Comparison of ENCODE assay signal across 1 cellular context in genomic region chr7:106111671-106112117, GRCh38.
TF ChIP-seq lines count a peak whose summit lies in the region.

No MANE protein-coding gene starts in this region.

TF ChIP-seq in K562, 482 proteins besides CTCF, POLR2A, EP300 and RAD21 (continued from another document and continues in another):
- TF ChIP-seq CEBPZ (IDR thresholded peaks at IDR 0.05; ENCODE audit: borderline replicate concordance, low read depth, low read length) (no peak), ESRRA (IDR thresholded peaks at IDR 0.05; ENCODE audit: borderline replicate concordance, low read depth) (peak; percentile 79; the same call in 1 of the 2 replicates), ZNF316 (IDR thresholded peaks at IDR 0.05) (no peak), BACH1 (tag; IDR thresholded peaks at IDR 0.05) (no peak), HMGXB4 (CRISPR knock-in tag; IDR thresholded peaks at IDR 0.05) (peak; percentile 90), ZNF277 (CRISPR knock-in tag; IDR thresholded peaks at IDR 0.05; ENCODE audit: borderline replicate concordance) (no peak), E2F3 (CRISPR knock-in tag; IDR thresholded peaks at IDR 0.05) (peak; percentile 89), CGGBP1 (CRISPR knock-in tag; IDR thresholded peaks at IDR 0.05) (0 out of 2 replicates have a peak, but pooled peaks have one; percentile 5), JUN (IDR thresholded peaks at IDR 0.05; ENCODE audit: borderline replicate concordance, low read depth, low read length) (no peak), JUN (CRISPR knock-in tag; IDR thresholded peaks at IDR 0.05; ENCODE audit: borderline replicate concordance) (0 out of 2 replicates have a peak, but pooled peaks have one; percentile 32), ZNF589 (CRISPR knock-in tag; IDR thresholded peaks at IDR 0.05; ENCODE audit: low read depth) (0 out of 2 replicates have a peak, but pooled peaks have one; percentile 16), THAP12 (CRISPR knock-in tag; IDR thresholded peaks at IDR 0.05) (peak; percentile 82), RB1 (IDR thresholded peaks at IDR 0.05; ENCODE audit: low read depth) (peak; percentile 82), SRF (CRISPR knock-in tag; IDR thresholded peaks at IDR 0.05) (0 out of 4 replicates have a peak, but pooled peaks of 1 of the 2 experiments have one; percentile 30), ZNF830 (CRISPR knock-in tag; IDR thresholded peaks at IDR 0.05) (no peak), L3MBTL2 (IDR thresholded peaks at IDR 0.05) (peak; percentile 91), MLX (CRISPR knock-in tag; conservative IDR thresholded peaks at IDR 0.05) (peak in 1 of 2 experiments; percentile 88; a peak in 1 of 4 replicates), SMARCE1 (IDR thresholded peaks at IDR 0.05) (peak; percentile 69; the same call in 1 of the 2 replicates), ZNF282 (CRISPR knock-in tag; IDR thresholded peaks at IDR 0.05) (0 out of 2 replicates have a peak, but pooled peaks have one; percentile 81), HMG20A (CRISPR knock-in tag; conservative IDR thresholded peaks at IDR 0.05) (no peak), ZBTB1 (CRISPR knock-in tag; IDR thresholded peaks at IDR 0.05; ENCODE audit: borderline replicate concordance, low read depth) (peak; percentile 100), TARDBP (IDR thresholded peaks at IDR 0.05) (peak; percentile 95), NCOA1 (IDR thresholded peaks at IDR 0.05; ENCODE audit: low read depth) (0 out of 2 replicates have a peak, but pooled peaks have one; percentile 17), ZBTB26 (CRISPR knock-in tag; IDR thresholded peaks at IDR 0.05) (no peak), YY1 (IDR thresholded peaks at IDR 0.05; ENCODE audit: borderline replicate concordance in 1 of 3, control insufficient read depth in 1 of 3, extremely low read depth in 1 of 3, insufficient read depth in 3 of 3, insufficient read length in 1 of 3, insufficient replicate concordance in 2 of 3, low read depth in 1 of 3, low read length in 2 of 3) (peak in 1 of 3 experiments; percentile 69), CHAMP1 (IDR thresholded peaks at IDR 0.05) (no peak), ZFP1 (CRISPR knock-in tag; IDR thresholded peaks at IDR 0.05) (0 out of 2 replicates have a peak, but pooled peaks have one; percentile 60), POLR2G (IDR thresholded peaks at IDR 0.05; ENCODE audit: low read depth, low read length) (no peak; the same call in 1 of the 2 replicates), RNF2 (IDR thresholded peaks at IDR 0.05) (peak; percentile 74), EZH2 (IDR thresholded peaks at IDR 0.05; ENCODE audit: borderline replicate concordance, low read depth, low read length) (no peak), TEAD4 (IDR thresholded peaks at IDR 0.05; ENCODE audit: low read length) (no peak), TEAD4 (CRISPR knock-in tag; IDR thresholded peaks at IDR 0.05; ENCODE audit: borderline replicate concordance) (peak; percentile 90)
